In the genomic region with DNA sequence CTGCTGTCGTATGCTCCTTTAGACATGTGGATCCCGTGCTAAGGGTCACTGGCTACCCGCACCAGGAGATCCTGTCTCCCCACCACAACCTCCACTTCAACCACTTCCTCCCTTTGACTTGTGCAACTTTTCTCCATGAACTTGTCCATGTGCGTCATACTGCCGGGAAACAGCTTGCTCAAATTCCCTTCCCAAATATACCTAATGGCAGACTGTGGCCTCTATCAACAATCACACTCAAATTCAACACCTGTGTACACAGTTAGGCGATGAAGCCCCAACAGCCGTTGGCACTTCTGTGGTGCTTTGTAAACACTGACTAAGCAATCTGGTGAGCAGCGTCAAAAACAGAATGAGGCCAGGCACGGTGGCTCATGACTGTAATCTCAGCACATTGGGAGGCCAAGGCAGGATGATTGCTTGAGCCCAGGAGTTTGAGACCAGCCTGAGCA, we compare ENCODE assay signal across 12 cellular contexts. TPM values are rescaled to one million over a fixed set of nuclear protein-coding genes. Genes with fewer than 3 reads are reported as not detected.
A peak's percentile ranks its signal among the peaks of the same experiment; 100 is the strongest.
DNase-seq lines count a peak whose midpoint lies in the region; ATAC-seq and TF ChIP-seq lines count a peak whose summit lies in the region.
"Had no signal": no experiment of that assay in that cellular context is flagged by ENCODE, and none has a peak within 500 bp of the region (broad histone marks: within the 10 kb centered on the region; RNA-seq: fewer than 3 reads in every experiment).

No MANE protein-coding gene starts in this region.

- DNase-seq in NCI-H1092 (lab: John Stamatoyannopoulos, UW) (peak; percentile 81), SHP77 treated with DMSO at 0.1 percent for 48 hours (lab: John Stamatoyannopoulos, UW) (peak; percentile 93), right lobe of liver (peak; percentile 54 to 78 (median 72)), middle frontal gyrus (ENCODE audit: extremely low spot score, low spot score) (no peak), cardiac septum (ENCODE audit: low spot score) (no peak), neural progenitor cell (ENCODE audit: low spot score) (no peak), globus pallidus (ENCODE audit: low spot score) (no peak)
- DNase-seq: cerebellar nuclear complex had no signal

- H3K27ac ChIP-seq in right lobe of liver (peak overlapping the region; percentile 34 to 85 (median 81)), neural progenitor cell (no peak overlapping the region)
- H3K27ac ChIP-seq: thoracic aorta had no signal

- peaks cover 10% of the 10 kb centered on the region for H3K36me3 Mint-ChIP-seq in neural progenitor cell

- intact Hi-C loops in right lobe of liver (cut with DNase I) (no loop called here), cardiac septum (cut with DNase I) (no loop called here)

- H4K20me1 ChIP-seq in neural progenitor cell (ENCODE audit: low read depth) = no peaks in the 10 kb centered on the region

- H3K27ac Mint-ChIP-seq in neural progenitor cell = no peak overlapping the region

- TF ChIP-seq CTCF in right lobe of liver (IDR thresholded peaks at IDR 0.05) = no peak
- TF ChIP-seq CTCF in neural progenitor cell (IDR thresholded peaks at IDR 0.05) = no peak

- 33% methylated on average over 9 of the region's 9 CpGs for WGBS in right lobe of liver (ENCODE audit: insufficient coverage, low coverage, low lambda C conversion rate, missing lambda C conversion rate)

- H3K4me3 Mint-ChIP-seq in neural progenitor cell = no peak overlapping the region

- H3K27me3 ChIP-seq in right lobe of liver (no peaks in the 10 kb centered on the region), neural progenitor cell (no peaks in the 10 kb centered on the region)

- H3K36me3 ChIP-seq in right lobe of liver (no peaks in the 10 kb centered on the region), neural progenitor cell (no peaks in the 10 kb centered on the region)
- H3K36me3 ChIP-seq: thoracic aorta had no signal

- no peaks in the 10 kb centered on the region for H3K9me3 ChIP-seq in right lobe of liver
- H3K9me3 ChIP-seq in neural progenitor cell (ENCODE audit: low read depth) = no peaks in the 10 kb centered on the region
- H3K9me3 ChIP-seq: thoracic aorta had no signal

- no peaks in the 10 kb centered on the region for H3F3A ChIP-seq in neural progenitor cell (ENCODE audit: low read depth)

- H3K4me3 ChIP-seq in right lobe of liver (no peak overlapping the region), neural progenitor cell (no peak overlapping the region)
- H3K4me3 ChIP-seq: thoracic aorta had no signal

- no peak overlapping the region for H2AFZ ChIP-seq in neural progenitor cell (replicated peaks)

- no peaks in the 10 kb centered on the region for H3K79me2 ChIP-seq in neural progenitor cell (ENCODE audit: low read depth)

- peaks cover 2% of the 10 kb centered on the region for H3K9me3 Mint-ChIP-seq in neural progenitor cell

- H3K4me2 ChIP-seq in neural progenitor cell = no peak overlapping the region

- H3K4me1 ChIP-seq in right lobe of liver (peaks cover 0 to 44% (median 6%) of the 10 kb centered on the region in 4 donors), neural progenitor cell (no peaks in the 10 kb centered on the region)

- H3K4me1 Mint-ChIP-seq in neural progenitor cell = no peaks in the 10 kb centered on the region

- H3K27me3 Mint-ChIP-seq in neural progenitor cell (ENCODE audit: insufficient read depth, low read depth) = no peaks in the 10 kb centered on the region

- peak; percentile 39 for ATAC-seq in GM18517 (IDR thresholded peaks at IDR 0.05; ENCODE audit: unreplicated experiment)
- peak; percentile 67 to 80 (median 74) for ATAC-seq in right lobe of liver
- ATAC-seq: activated CD4-positive, CD25-positive, alpha-beta regulatory T cell treated with anti-CD3 and anti-CD28 coated beads, Interleukin-2, amount 50 U/mL, for 24 hours; HCT116 had no signal

- H3K9ac ChIP-seq in neural progenitor cell = no peak overlapping the region

- TF ChIP-seq POLR2A in right lobe of liver (IDR thresholded peaks at IDR 0.05) = no peak

RNA-seq across cellular contexts. Expression of a gene that starts 49.5 kb away (rescaled TPM):
- 10 to 100 TPM; 25.5 to 53.6 (median 33.0) TPM for total RNA-seq in right lobe of liver
- total RNA-seq in cardiac septum = 90.8 TPM
- 24.7 and 48.1 TPM in 2 replicates for total RNA-seq in neural progenitor cell (ENCODE audit: low replicate concordance)

Comparison
In these comparisons a context has a peak if more than half of its experiments do, and no peak if none do; other contexts are left out.
1. DNase-seq: peak in NCI-H1092 (single experiment), SHP77 treated with DMSO at 0.1 percent for 48 hours (single experiment) and right lobe of liver (3 of 3); none in middle frontal gyrus (single experiment), cardiac septum (single experiment), neural progenitor cell (single experiment) and globus pallidus (single experiment).